In genomic region chr14:93464271-93464670, GRCh38 we compare ENCODE assay signal across 31 cellular contexts. TPM values are rescaled to one million over a fixed set of nuclear protein-coding genes. Genes with fewer than 3 reads are reported as not detected.
A peak's percentile ranks its signal among the peaks of the same experiment; 100 is the strongest.
DNase-seq lines count a peak whose midpoint lies in the region; ATAC-seq and TF ChIP-seq lines count a peak whose summit lies in the region.
"Had no signal": no experiment of that assay in that cellular context is flagged by ENCODE, and none has a peak within 500 bp of the region (broad histone marks: within the 10 kb centered on the region; RNA-seq: fewer than 3 reads in every experiment).

No MANE protein-coding gene starts in this region.

- H3K4me1 Mint-ChIP-seq in mesothelial cell of epicardium = peaks cover 3% of the 10 kb centered on the region
- H3K4me1 Mint-ChIP-seq: activated naive CD4-positive, alpha-beta T cell treated with anti-CD3 and anti-CD28 coated beads, Interleukin-2, amount 10 ng/mL, durations not matched to agents 7 days and 5 days; activated T-helper 17 cell treated with anti-CD3 and anti-CD28 coated beads, Interleukin-2, amount 50 U/mL, for 72 hours; naive thymus-derived CD8-positive, alpha-beta T cell; T-helper 17 cell had no signal

- peak overlapping the region; percentile 89 for H3K27ac ChIP-seq in SK-N-MC
- H3K27ac ChIP-seq: A549, adrenal gland, body of pancreas, testis had no signal

- no peaks in the 10 kb centered on the region for H3K36me3 Mint-ChIP-seq in mesothelial cell of epicardium
- H3K36me3 Mint-ChIP-seq: activated naive CD4-positive, alpha-beta T cell treated with anti-CD3 and anti-CD28 coated beads, Interleukin-2, amount 10 ng/mL, durations not matched to agents 7 days and 5 days; CD8-positive, alpha-beta T cell; naive thymus-derived CD8-positive, alpha-beta T cell had no signal

- no peaks in the 10 kb centered on the region for H3K36me3 ChIP-seq in SK-N-MC (ENCODE audit: insufficient read depth, low read length)
- H3K36me3 ChIP-seq: adrenal gland had no signal

- H3K9me3 Mint-ChIP-seq in mesothelial cell of epicardium = no peaks in the 10 kb centered on the region
- H3K9me3 Mint-ChIP-seq: activated naive CD4-positive, alpha-beta T cell treated with anti-CD3 and anti-CD28 coated beads, Interleukin-2, amount 10 ng/mL, durations not matched to agents 7 days and 5 days; activated T-helper 17 cell treated with anti-CD3 and anti-CD28 coated beads, Interleukin-2, amount 50 U/mL, for 72 hours; CD8-positive, alpha-beta T cell; endodermal cell; naive thymus-derived CD8-positive, alpha-beta T cell had no signal

- H3K27me3 Mint-ChIP-seq in mesothelial cell of epicardium (ENCODE audit: low read depth) = peaks cover 14% of the 10 kb centered on the region

- H3K27ac Mint-ChIP-seq in mesothelial cell of epicardium = no peak overlapping the region
- H3K27ac Mint-ChIP-seq: activated naive CD4-positive, alpha-beta T cell treated with anti-CD3 and anti-CD28 coated beads, Interleukin-2, amount 10 ng/mL, durations not matched to agents 7 days and 5 days; activated T-helper 17 cell treated with anti-CD3 and anti-CD28 coated beads, Interleukin-2, amount 50 U/mL, for 72 hours; CD8-positive, alpha-beta T cell; endodermal cell; naive thymus-derived CD8-positive, alpha-beta T cell; T-helper 17 cell had no signal

- peak overlapping the region; percentile 19; the same call in 1 of the 2 replicates for H3K4me3 ChIP-seq in SK-N-MC
- H3K4me3 ChIP-seq: A549, adrenal gland, body of pancreas, smooth muscle cell, testis had no signal

- H3K9ac ChIP-seq in SK-N-MC (ENCODE audit: insufficient read length) = peak overlapping the region; percentile 54

- no peak for ATAC-seq in HG02852 (IDR thresholded peaks at IDR 0.05; ENCODE audit: unreplicated experiment)
- ATAC-seq: A549; activated T-helper 17 cell treated with anti-CD3 and anti-CD28 coated beads, Interleukin-2, amount 50 U/mL, for 72 hours; body of pancreas; CD8-positive, alpha-beta T cell; esophagus mucosa; naive thymus-derived CD8-positive, alpha-beta T cell; right cardiac atrium; stimulated activated naive CD8-positive, alpha-beta T cell treated with anti-CD3 and anti-CD28 coated beads, Interleukin-15, Interleukin-2, amounts not matched to agents 100 U/mL and 50 U/mL, for 24 hours; T-helper 17 cell had no signal

- no peak overlapping the region for H3K4me3 Mint-ChIP-seq in mesothelial cell of epicardium
- H3K4me3 Mint-ChIP-seq: activated naive CD4-positive, alpha-beta T cell treated with anti-CD3 and anti-CD28 coated beads, Interleukin-2, amount 10 ng/mL, durations not matched to agents 7 days and 5 days; activated T-helper 17 cell treated with anti-CD3 and anti-CD28 coated beads, Interleukin-2, amount 50 U/mL, for 72 hours; CD8-positive, alpha-beta T cell; endodermal cell; naive thymus-derived CD8-positive, alpha-beta T cell; T-helper 17 cell had no signal

- no peak for TF ChIP-seq CTCF in mesothelial cell of epicardium (IDR thresholded peaks at IDR 0.05; ENCODE audit: unreplicated experiment)

- H3K9me3 ChIP-seq in SK-N-MC (ENCODE audit: low read depth, low read length) = no peaks in the 10 kb centered on the region
- H3K9me3 ChIP-seq: A549, adrenal gland, body of pancreas, testis had no signal

- DNase-seq in SIG-M5 treated with dmso at 0.1 percent for 504 hours (lab: John Stamatoyannopoulos, UW; ENCODE audit: unreplicated experiment) (peak; percentile 10), SIG-M5 (lab: John Stamatoyannopoulos, UW) (no peak), NCI-H2227 (lab: John Stamatoyannopoulos, UW; ENCODE audit: unreplicated experiment) (peak; percentile 39), SK-N-MC (ENCODE audit: low read depth, low spot score) (no peak), hypothalamus (lab: John Stamatoyannopoulos, UW) (no peak), NCI-H748 treated with DMSO at 0.1 percent for 48 hours (lab: John Stamatoyannopoulos, UW) (no peak), mesothelial cell of epicardium (ENCODE audit: low spot score in 2 of 2, unreplicated experiment in 2 of 2) (no peak)
- DNase-seq: activated CD4-positive, alpha-beta T cell treated with anti-CD3 and anti-CD28 coated beads for 4 hours; activated naive CD4-positive, alpha-beta T cell treated with anti-CD3 and anti-CD28 coated beads, Interleukin-2, amount 10 ng/mL, durations not matched to agents 7 days and 5 days; body of pancreas; CD8-positive, alpha-beta T cell; dermis blood vessel endothelial cell; DMS53; endodermal cell; head of caudate nucleus; kidney; naive thymus-derived CD8-positive, alpha-beta T cell; NCI-H146; NCI-H526; right cardiac atrium; stimulated activated naive CD8-positive, alpha-beta T cell treated with anti-CD3 and anti-CD28 coated beads, Interleukin-15, Interleukin-2, amounts not matched to agents 100 U/mL and 50 U/mL, for 24 hours; T-helper 17 cell; testis had no signal

RNA-seq across cellular contexts. Expression of gene UNC79, which starts 33.5 kb away (rescaled TPM):
- total RNA-seq in mesothelial cell of epicardium = 0.69 to 0.92 TPM (median 0.72 TPM) in 3 replicates
- total RNA-seq: CD8-positive, alpha-beta T cell; dermis blood vessel endothelial cell; naive thymus-derived CD8-positive, alpha-beta T cell; RPMI7951; T-helper 17 cell; ureter had no signal

Comparison
In these comparisons a context has a peak if more than half of its experiments do, and no peak if none do; other contexts are left out.
1. DNase-seq: peak in SIG-M5 treated with dmso at 0.1 percent for 504 hours (single experiment) and NCI-H2227 (single experiment); none in SIG-M5 (single experiment), SK-N-MC (single experiment), hypothalamus (0 of 51), NCI-H748 treated with DMSO at 0.1 percent for 48 hours (single experiment) and mesothelial cell of epicardium (0 of 2).